In genomic region chr14:74792249-74793039, GRCh38 we compare ENCODE assay signal across 9 cellular contexts. TPM values are rescaled to one million over a fixed set of nuclear protein-coding genes. Genes with fewer than 3 reads are reported as not detected.
DNase-seq lines count a peak whose midpoint lies in the region; ATAC-seq and TF ChIP-seq lines count a peak whose summit lies in the region.
"Had no signal": no experiment of that assay in that cellular context is flagged by ENCODE, and none has a peak within 500 bp of the region (broad histone marks: within the 10 kb centered on the region; RNA-seq: fewer than 3 reads in every experiment).

No MANE protein-coding gene starts in this region.

- no peak for ATAC-seq in GM19351 (IDR thresholded peaks at IDR 0.05; ENCODE audit: unreplicated experiment)

- H3K27ac ChIP-seq in SK-N-MC: peak overlapping the region; percentile 64

- H3K4me3 Mint-ChIP-seq in activated CD4-positive, alpha-beta T cell treated with anti-CD3 and anti-CD28 coated beads, Interleukin-2, amount 10 ng/mL, durations not matched to agents 24 days and 14 days: peak overlapping the region; percentile 80
- H3K4me3 Mint-ChIP-seq in endothelial cell (ENCODE audit: unreplicated experiment): peak overlapping the region; percentile 63
- no peak overlapping the region for H3K4me3 Mint-ChIP-seq in osteocyte (ENCODE audit: unreplicated experiment)

- peak; percentile 73 for DNase-seq in activated CD4-positive, alpha-beta T cell treated with anti-CD3 and anti-CD28 coated beads, Interleukin-2, amount 10 ng/mL, durations not matched to agents 24 days and 14 days
- no peak for DNase-seq in activated CD4-positive, alpha-beta T cell treated with anti-CD3 and anti-CD28 coated beads, Interleukin-2, amount 50 U/mL, for 1 hour
- DNase-seq in SK-N-MC (ENCODE audit: low read depth, low spot score) (no peak), endothelial cell (ENCODE audit: low spot score) (peak; percentile 6), osteocyte (ENCODE audit: extremely low spot score, unreplicated experiment) (no peak), NCI-H2196 (lab: John Stamatoyannopoulos, UW; ENCODE audit: unreplicated experiment) (no peak), NCI-H510A treated with DMSO at 0.1 percent for 48 hours (lab: John Stamatoyannopoulos, UW) (no peak)
- DNase-seq: NCI-H1436 had no signal

- peaks cover 3% of the 10 kb centered on the region; the same call in 1 of the 2 replicates for H3K9me3 ChIP-seq in SK-N-MC (ENCODE audit: low read depth, low read length)

- peaks cover 39% of the 10 kb centered on the region for H3K4me1 Mint-ChIP-seq in activated CD4-positive, alpha-beta T cell treated with anti-CD3 and anti-CD28 coated beads, Interleukin-2, amount 10 ng/mL, durations not matched to agents 24 days and 14 days
- H3K4me1 Mint-ChIP-seq in endothelial cell (ENCODE audit: unreplicated experiment) (peaks cover 50% of the 10 kb centered on the region), osteocyte (ENCODE audit: unreplicated experiment) (peaks cover 31% of the 10 kb centered on the region)

- H3K27me3 Mint-ChIP-seq in activated CD4-positive, alpha-beta T cell treated with anti-CD3 and anti-CD28 coated beads, Interleukin-2, amount 10 ng/mL, durations not matched to agents 24 days and 14 days: no peaks in the 10 kb centered on the region
- H3K27me3 Mint-ChIP-seq in endothelial cell (ENCODE audit: unreplicated experiment): no peaks in the 10 kb centered on the region
- no peaks in the 10 kb centered on the region for H3K27me3 Mint-ChIP-seq in osteocyte (ENCODE audit: unreplicated experiment)

- no peak for TF ChIP-seq CTCF in endothelial cell (IDR thresholded peaks at IDR 0.05; ENCODE audit: unreplicated experiment)
- TF ChIP-seq CTCF in osteocyte (IDR thresholded peaks at IDR 0.05): no peak

- peaks cover 56% of the 10 kb centered on the region for H3K36me3 ChIP-seq in SK-N-MC (ENCODE audit: insufficient read depth, low read length)

- intact Hi-C loops in activated CD4-positive, alpha-beta T cell treated with anti-CD3 and anti-CD28 coated beads, Interleukin-2, amount 10 ng/mL, durations not matched to agents 24 days and 14 days (cut with micrococcal nuclease): loop anchor here (2.0 kb wide), 1 partner anchor 30 kb away; the partner anchor contains the start of gene YLPM1

- H3K27ac Mint-ChIP-seq in activated CD4-positive, alpha-beta T cell treated with anti-CD3 and anti-CD28 coated beads, Interleukin-2, amount 10 ng/mL, durations not matched to agents 24 days and 14 days: peak overlapping the region; percentile 84
- H3K27ac Mint-ChIP-seq in endothelial cell (ENCODE audit: unreplicated experiment) (peak overlapping the region; percentile 99), osteocyte (ENCODE audit: unreplicated experiment) (peak overlapping the region; percentile 68)

- no peaks in the 10 kb centered on the region for H3K9me3 Mint-ChIP-seq in activated CD4-positive, alpha-beta T cell treated with anti-CD3 and anti-CD28 coated beads, Interleukin-2, amount 10 ng/mL, durations not matched to agents 24 days and 14 days
- H3K9me3 Mint-ChIP-seq in endothelial cell (ENCODE audit: unreplicated experiment) (no peaks in the 10 kb centered on the region), osteocyte (ENCODE audit: unreplicated experiment) (no peaks in the 10 kb centered on the region)

- peak overlapping the region; percentile 44 for H3K4me3 ChIP-seq in SK-N-MC

- H3K36me3 Mint-ChIP-seq in activated CD4-positive, alpha-beta T cell treated with anti-CD3 and anti-CD28 coated beads, Interleukin-2, amount 10 ng/mL, durations not matched to agents 24 days and 14 days (ENCODE audit: low read depth): peaks cover 32% of the 10 kb centered on the region
- H3K36me3 Mint-ChIP-seq in endothelial cell (ENCODE audit: low read depth, unreplicated experiment): peaks cover 14% of the 10 kb centered on the region
- H3K36me3 Mint-ChIP-seq in osteocyte (ENCODE audit: unreplicated experiment): peaks cover 20% of the 10 kb centered on the region

- H3K9ac ChIP-seq in SK-N-MC (ENCODE audit: insufficient read length): no peak overlapping the region

RNA-seq across cellular contexts. Expression of gene YLPM1, which starts 29.3 kb away (rescaled TPM):
- 63.7 and 66.7 TPM in 2 replicates for total RNA-seq in activated CD4-positive, alpha-beta T cell treated with anti-CD3 and anti-CD28 coated beads, Interleukin-2, amount 10 ng/mL, durations not matched to agents 24 days and 14 days
- total RNA-seq in endothelial cell (ENCODE audit: unreplicated experiment) (74.9 TPM), osteocyte (88.3 and 88.4 TPM in 2 replicates)

Comparison
In these comparisons a context has a peak if more than half of its experiments do, and no peak if none do; other contexts are left out.
1. DNase-seq: peak in activated CD4-positive, alpha-beta T cell treated with anti-CD3 and anti-CD28 coated beads, Interleukin-2, amount 10 ng/mL, durations not matched to agents 24 days and 14 days (single experiment) and endothelial cell (single experiment); none in activated CD4-positive, alpha-beta T cell treated with anti-CD3 and anti-CD28 coated beads, Interleukin-2, amount 50 U/mL, for 1 hour (single experiment), SK-N-MC (single experiment), osteocyte (single experiment), NCI-H2196 (single experiment) and NCI-H510A treated with DMSO at 0.1 percent for 48 hours (single experiment).
2. Peak in every context shown above with its lines, with median percentiles within 50 percentile points of each other: H3K27ac Mint-ChIP-seq.